ENCODE assay signal across 8 cellular contexts in the genomic region with DNA sequence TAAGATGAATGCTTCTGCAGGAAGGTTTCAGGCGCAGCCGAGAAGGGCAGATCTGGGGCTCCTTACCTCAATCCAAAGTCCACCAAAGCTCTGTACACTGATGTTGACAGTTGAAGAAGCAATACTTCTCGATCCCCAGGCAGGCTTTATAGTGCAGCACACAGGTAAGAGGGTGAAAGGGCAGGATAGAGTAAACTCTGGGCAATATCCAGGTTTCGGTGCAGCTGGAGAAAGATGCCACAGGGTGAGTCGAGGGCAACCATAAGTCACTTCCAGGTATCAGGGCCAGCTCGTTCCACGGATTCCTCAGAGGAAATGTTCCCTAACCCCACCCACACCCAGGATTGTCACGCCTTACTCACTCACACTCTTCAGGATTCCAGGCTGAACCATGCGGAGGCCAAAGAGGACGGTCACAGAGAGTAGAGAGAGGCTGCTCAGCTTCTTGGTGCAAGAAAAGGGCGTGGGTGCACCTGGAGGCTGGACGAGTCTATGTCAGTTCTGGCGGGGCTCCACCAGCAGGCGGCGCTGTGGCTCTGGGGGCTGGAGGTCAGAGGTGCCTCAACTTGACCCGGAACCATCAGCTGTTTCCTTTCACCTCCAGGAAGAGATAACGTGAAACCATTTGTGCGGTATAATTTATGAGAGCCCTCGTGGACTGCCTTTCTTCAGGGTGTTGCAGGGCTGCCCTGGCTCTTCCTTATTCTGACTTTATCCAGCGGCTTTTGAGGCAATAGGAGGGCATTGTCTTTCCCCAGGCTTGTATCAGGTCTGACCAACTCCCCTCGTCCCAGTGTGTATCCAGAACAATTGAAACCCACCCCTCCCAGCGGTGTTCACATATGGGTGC. TPM values are rescaled to one million over a fixed set of nuclear protein-coding genes. Genes with fewer than 3 reads are reported as not detected.
DNase-seq lines count a peak whose midpoint lies in the region; ATAC-seq and TF ChIP-seq lines count a peak whose summit lies in the region.

No MANE protein-coding gene starts in this region.

- POLR2A ChIA-PET in AG04450 (lab: Yijun Ruan, JAX): no interaction called here

- ATAC-seq in GM21515 (IDR thresholded peaks at IDR 0.05; ENCODE audit: unreplicated experiment) (no peak), HG03565 (IDR thresholded peaks at IDR 0.05; ENCODE audit: unreplicated experiment) (no peak)

- no peaks in the 10 kb centered on the region for H3K36me3 ChIP-seq in SJCRH30

- H3K4me3 ChIP-seq in AG04450 (ENCODE audit: low read depth, low read length) (no peak overlapping the region), SJCRH30 (no peak overlapping the region)

- CTCF ChIA-PET in AG04450 (lab: Charles Lee): interaction anchor here (0.5 to 1.3 kb wide), 10 partner anchors 19 to 633 kb away, joined by 3 to 6 read pairs (median 4); no protein-coding TSS in a partner anchor

- TF ChIP-seq CTCF in AG04450 (IDR thresholded peaks at IDR 0.05; ENCODE audit: low read depth, low read length): peak; percentile 54
- peak; percentile 64 for TF ChIP-seq CTCF in GM20000 (IDR thresholded peaks at IDR 0.05; ENCODE audit: extremely low read depth, missing control alignments)

- no peaks in the 10 kb centered on the region for H3K27me3 ChIP-seq in AG04450 (ENCODE audit: control insufficient read depth, insufficient read depth, low read length)
- H3K27me3 ChIP-seq in SJCRH30: peaks cover 16% of the 10 kb centered on the region

- no peaks in the 10 kb centered on the region for H3K4me1 ChIP-seq in SJCRH30

- DNase-seq in AG04450 (ENCODE audit: low read depth, low spot score) (no peak), GM20000 (ENCODE audit: low spot score) (peak; percentile 46), SJCRH30 (peak; percentile 70 to 72), iPS-NIHi11 (ENCODE audit: low spot score) (peak; percentile 86)
- peak; percentile 50 for DNase-seq in activated naive CD4-positive, alpha-beta T cell treated with anti-CD3 and anti-CD28 coated beads, Interleukin-2, amount 50 U/mL, for 16 hours
- DNase-seq in stimulated activated CD4-positive, alpha-beta T cell treated with anti-CD3 and anti-CD28 coated beads, Interleukin-4, amount 100 ng/mL, for 24 hours: peak; percentile 57

- no peak overlapping the region for H3K27ac ChIP-seq in AG04450 (ENCODE audit: low read depth, low read length)
- H3K27ac ChIP-seq in SJCRH30: no peak overlapping the region

- H3K9me3 ChIP-seq in AG04450 (ENCODE audit: control insufficient read depth, insufficient read depth, low read length) (no peaks in the 10 kb centered on the region), SJCRH30 (replicated peaks) (no peaks in the 10 kb centered on the region)

RNA-seq across cellular contexts. Expression of a gene that starts 14.4 kb away (rescaled TPM):
- not detected in 2 replicates for polyA plus RNA-seq in AG04450 (2011; rRNA removed)
- not detected in 2 replicates for polyA minus RNA-seq in AG04450 (2011; rRNA and poly(A)+ RNA removed)
- not detected in 2 replicates for total RNA-seq in SJCRH30 (2014; rRNA removed; shearing (Covaris generic))

RNA-seq across cellular contexts. Expression of a gene that starts 23.7 kb away (rescaled TPM):
- not detected in 2 replicates for polyA plus RNA-seq in AG04450 (2011; rRNA removed)
- polyA minus RNA-seq in AG04450 (2011; rRNA and poly(A)+ RNA removed): not detected in 2 replicates
- not detected in 2 replicates for total RNA-seq in SJCRH30 (2014; rRNA removed; shearing (Covaris generic))

RNA-seq across cellular contexts. Expression of a gene that starts 36.0 kb away (rescaled TPM):
- polyA plus RNA-seq in AG04450 (2011; rRNA removed): not detected in 2 replicates
- polyA minus RNA-seq in AG04450 (2011; rRNA and poly(A)+ RNA removed): not detected in 2 replicates
- not detected in 2 replicates for total RNA-seq in SJCRH30 (2014; rRNA removed; shearing (Covaris generic))

RNA-seq across cellular contexts. Expression of a gene that starts 37.7 kb away (rescaled TPM):
- 0.30 and 0.31 TPM in 2 replicates for polyA plus RNA-seq in AG04450 (2011; rRNA removed)
- polyA minus RNA-seq in AG04450 (2011; rRNA and poly(A)+ RNA removed): 0.28 and 0.56 TPM in 2 replicates
- total RNA-seq in SJCRH30 (2014; rRNA removed; shearing (Covaris generic)): not detected in 2 replicates
